Comparison of ENCODE assay signal across 1 cellular context in genomic region chr20:44769481-44769863, GRCh38.
TF ChIP-seq lines count a peak whose summit lies in the region.

No MANE protein-coding gene starts in this region.

TF ChIP-seq in K562, 482 proteins besides CTCF, POLR2A, EP300 and RAD21:
- TF ChIP-seq ZNF263 (CRISPR knock-in tag; IDR thresholded peaks at IDR 0.05; ENCODE audit: borderline replicate concordance) = peak; percentile 40; the same call in 1 of the 2 replicates
- TF ChIP-seq TCFL5 (CRISPR knock-in tag; conservative IDR thresholded peaks at IDR 0.05) = no peak
- no peak for TF ChIP-seq ZNF766 (CRISPR knock-in tag; conservative IDR thresholded peaks at IDR 0.05)
- TF ChIP-seq BACH1 (tag; IDR thresholded peaks at IDR 0.05) = no peak
- TF ChIP-seq ZNF764 (CRISPR knock-in tag; IDR thresholded peaks at IDR 0.05; ENCODE audit: low read depth) = no peak
- no peak for TF ChIP-seq PBX2 (CRISPR knock-in tag; IDR thresholded peaks at IDR 0.05; ENCODE audit: low read depth)
- no peak for TF ChIP-seq PBX2 (tag; conservative IDR thresholded peaks at IDR 0.05; ENCODE audit: low read depth)
- no peak for TF ChIP-seq NFYB (IDR thresholded peaks at IDR 0.05; ENCODE audit: extremely low read depth, insufficient read length)
- TF ChIP-seq PTBP1 (IDR thresholded peaks at IDR 0.05; ENCODE audit: low read depth, low read length) = no peak
- peak; percentile 28; the same call in 1 of the 2 replicates for TF ChIP-seq EGR1 (conservative IDR thresholded peaks at IDR 0.05)
- TF ChIP-seq, protein P1, sequence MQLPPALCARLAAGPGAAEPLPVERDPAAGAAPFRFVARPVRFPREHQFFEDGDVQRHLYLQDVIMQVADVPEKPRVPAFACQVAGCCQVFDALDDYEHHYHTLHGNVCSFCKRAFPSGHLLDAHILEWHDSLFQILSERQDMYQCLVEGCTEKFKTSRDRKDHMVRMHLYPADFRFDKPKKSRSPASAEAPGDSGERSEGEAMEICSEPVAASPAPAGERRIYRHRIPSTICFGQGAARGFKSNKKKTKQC (CRISPR knock-in tag; IDR thresholded peaks at IDR 0.05) = no peak
- no peak for TF ChIP-seq SRSF9 (IDR thresholded peaks at IDR 0.05; ENCODE audit: borderline replicate concordance, low read depth, low read length)
- TF ChIP-seq THAP12 (CRISPR knock-in tag; IDR thresholded peaks at IDR 0.05) = no peak
- no peak for TF ChIP-seq JUNB (CRISPR knock-in tag; conservative IDR thresholded peaks at IDR 0.05)
- no peak for TF ChIP-seq PTRF (tag; IDR thresholded peaks at IDR 0.05)
- no peak for TF ChIP-seq ILF3 (IDR thresholded peaks at IDR 0.05; ENCODE audit: borderline replicate concordance)
- no peak for TF ChIP-seq ZNF75A (CRISPR knock-in tag; IDR thresholded peaks at IDR 0.05)
